ENCODE assay signal across 1 cellular context in genomic region chr3:171281256-171281655, GRCh38.
TF ChIP-seq lines count a peak whose summit lies in the region.

No MANE protein-coding gene starts in this region.

TF ChIP-seq in GM12878, 131 proteins besides CTCF, POLR2A, EP300 and RAD21 (continued from another document):
- no peak for TF ChIP-seq RELB (IDR thresholded peaks at IDR 0.05; ENCODE audit: low read depth)
- no peak for TF ChIP-seq EZH2 (IDR thresholded peaks at IDR 0.05; ENCODE audit: borderline replicate concordance, control insufficient read depth, low read depth, low read length)
TF ChIP-seq in GM12878: peak in this region for 0.
